21 cellular contexts compared by ENCODE assay signal in genomic region chr12:26118356-26118755, GRCh38. TPM values are rescaled to one million over a fixed set of nuclear protein-coding genes. Genes with fewer than 3 reads are reported as not detected.
DNase-seq lines count a peak whose midpoint lies in the region; ATAC-seq and TF ChIP-seq lines count a peak whose summit lies in the region.
"Had no signal": no experiment of that assay in that cellular context is flagged by ENCODE, and none has a peak within 500 bp of the region (broad histone marks: within the 10 kb centered on the region; RNA-seq: fewer than 3 reads in every experiment).

No MANE protein-coding gene starts in this region.

- H3F3A ChIP-seq in Loucy (ENCODE audit: low read depth), result no peaks in the 10 kb centered on the region; the same call in 1 of the 2 replicates

- H3K9me3 Mint-ChIP-seq in activated CD4-positive, alpha-beta memory T cell treated with anti-CD3 and anti-CD28 coated beads for 36 hours, result no peaks in the 10 kb centered on the region
- H3K9me3 Mint-ChIP-seq: nephron progenitor cell; T-helper 2 cell treated with Interferon-gamma antibody and Interleukin-4, amounts not matched to agents 5 μg/mL and 100 μg/mL, for 36 hours had no signal

- no peaks in the 10 kb centered on the region for H3K9me3 ChIP-seq in Loucy (ENCODE audit: insufficient read depth, low read depth, low read length)
- H3K9me3 ChIP-seq: BE2C, Caco-2, Peyer's patch, SK-N-SH, testis had no signal

- peak overlapping the region; percentile 32; the same call in 1 of the 2 replicates for H2AFZ ChIP-seq in Loucy (ENCODE audit: low read length)

- H4K20me1 ChIP-seq in Loucy (ENCODE audit: insufficient read depth, low read length, poor library complexity, severe bottlenecking), result no peaks in the 10 kb centered on the region

- H3K27ac Mint-ChIP-seq in activated CD4-positive, alpha-beta memory T cell treated with anti-CD3 and anti-CD28 coated beads for 36 hours, result no peak overlapping the region
- H3K27ac Mint-ChIP-seq: activated naive CD8-positive, alpha-beta T cell; nephron progenitor cell; T-helper 2 cell treated with Interferon-gamma antibody and Interleukin-4, amounts not matched to agents 5 μg/mL and 100 μg/mL, for 36 hours had no signal

- H3K9ac ChIP-seq in Loucy (ENCODE audit: low read depth, low read length, poor library complexity, severe bottlenecking), result no peak overlapping the region
- H3K9ac ChIP-seq: SK-N-SH had no signal

- no peaks in the 10 kb centered on the region for H3K79me2 ChIP-seq in Loucy (ENCODE audit: insufficient read depth, low read length)

- ATAC-seq in HG03439 (IDR thresholded peaks at IDR 0.05; ENCODE audit: unreplicated experiment), result no peak
- ATAC-seq: activated CD4-positive, CD25-positive, alpha-beta regulatory T cell treated with anti-CD3 and anti-CD28 coated beads, Interleukin-2, amount 50 U/mL, for 24 hours had no signal

- no peaks in the 10 kb centered on the region for H3K9me2 ChIP-seq in Loucy (replicated peaks; ENCODE audit: low read depth, low read length)
- H3K9me2 ChIP-seq: SK-N-SH had no signal

- H3K27me3 Mint-ChIP-seq in activated CD4-positive, alpha-beta memory T cell treated with anti-CD3 and anti-CD28 coated beads for 36 hours, result peaks cover 53% of the 10 kb centered on the region

- no peak overlapping the region for H3K4me3 ChIP-seq in Loucy (ENCODE audit: low read length, poor library complexity, severe bottlenecking)
- H3K4me3 ChIP-seq: coronary artery, Peyer's patch, testis had no signal

- H3K36me3 Mint-ChIP-seq in activated CD4-positive, alpha-beta memory T cell treated with anti-CD3 and anti-CD28 coated beads for 36 hours, result no peaks in the 10 kb centered on the region
- H3K36me3 Mint-ChIP-seq: activated naive CD8-positive, alpha-beta T cell had no signal

- H3K4me3 Mint-ChIP-seq in activated CD4-positive, alpha-beta memory T cell treated with anti-CD3 and anti-CD28 coated beads for 36 hours, result no peak overlapping the region
- H3K4me3 Mint-ChIP-seq: activated naive CD8-positive, alpha-beta T cell; nephron progenitor cell; T-helper 2 cell treated with Interferon-gamma antibody and Interleukin-4, amounts not matched to agents 5 μg/mL and 100 μg/mL, for 36 hours had no signal

- CTCF ChIA-PET in activated CD4-positive, alpha-beta memory T cell treated with anti-CD3 and anti-CD28 coated beads for 36 hours (lab: Charles Lee), result interaction anchor here (1.0 to 2.2 kb wide), 6 partner anchors 10 to 496 kb away, joined by 3 to 6 read pairs (median 4); no protein-coding TSS in a partner anchor

- peak; percentile 41 for DNase-seq in OCI-M1 (lab: John Stamatoyannopoulos, UW)
- peak; percentile 47 for DNase-seq in medulla oblongata (ENCODE audit: extremely low spot score)
- no peak for DNase-seq in substantia nigra (lab: John Stamatoyannopoulos, UW)
- DNase-seq in activated CD8-positive, alpha-beta memory T cell treated with anti-CD3 and anti-CD28 coated beads, Interleukin-2, amount 50 U/mL, for 48 hours, result no peak
- no peak for DNase-seq in activated CD4-positive, alpha-beta memory T cell treated with anti-CD3 and anti-CD28 coated beads for 36 hours
- DNase-seq: BE2C; Caco-2; mesenchymal stem cell; NCI-H1417; nephron progenitor cell; Peyer's patch; SK-N-SH; stimulated activated CD8-positive, alpha-beta memory T cell treated with anti-CD3 and anti-CD28 coated beads, Interleukin-4, amount 100 ng/mL, for 48 hours; testis had no signal

- POLR2A ChIA-PET in activated CD4-positive, alpha-beta memory T cell treated with anti-CD3 and anti-CD28 coated beads for 36 hours (lab: Charles Lee), result no interaction called here

- peaks cover 21% of the 10 kb centered on the region for H3K4me1 Mint-ChIP-seq in activated CD4-positive, alpha-beta memory T cell treated with anti-CD3 and anti-CD28 coated beads for 36 hours (ENCODE audit: low read depth)

- H3K4me2 ChIP-seq in Loucy (ENCODE audit: low read depth, low read length, poor library complexity, severe bottlenecking), result no peak overlapping the region
- H3K4me2 ChIP-seq: SK-N-SH had no signal

- H3K27ac ChIP-seq in substantia nigra (ENCODE audit: low read depth, low read length, poor library complexity, severe bottlenecking), result peak overlapping the region; percentile 59

- intact Hi-C loops in activated CD4-positive, alpha-beta memory T cell treated with anti-CD3 and anti-CD28 coated beads for 36 hours (cut with micrococcal nuclease), result no loop called here

- H3K27me3 ChIP-seq in Loucy (ENCODE audit: insufficient read depth, low read length, poor library complexity, severe bottlenecking), result peaks cover 8% of the 10 kb centered on the region
- H3K27me3 ChIP-seq: Peyer's patch, testis had no signal

- no peaks in the 10 kb centered on the region for H3K36me3 ChIP-seq in Loucy (ENCODE audit: insufficient read depth, low read length)
- H3K36me3 ChIP-seq: BE2C, Peyer's patch had no signal

- H3K4me1 ChIP-seq in Loucy (ENCODE audit: insufficient read depth, low read length, poor library complexity, severe bottlenecking), result peaks cover 16% of the 10 kb centered on the region

- TF ChIP-seq CTCF in Loucy (conservative IDR thresholded peaks at IDR 0.05; ENCODE audit: low read length), result no peak

RNA-seq across cellular contexts. Expression of gene BHLHE41, which starts 6.5 kb away (rescaled TPM):
- total RNA-seq in activated CD4-positive, alpha-beta memory T cell treated with anti-CD3 and anti-CD28 coated beads for 36 hours, result not detected
- total RNA-seq: activated CD8-positive, alpha-beta memory T cell treated with anti-CD3 and anti-CD28 coated beads for 36 hours had no signal

Comparison
In these comparisons a context has a peak if more than half of its experiments do, and no peak if none do; other contexts are left out.
1. DNase-seq: peak in OCI-M1 (single experiment) and medulla oblongata (single experiment); none in substantia nigra (0 of 49), activated CD8-positive, alpha-beta memory T cell treated with anti-CD3 and anti-CD28 coated beads, Interleukin-2, amount 50 U/mL, for 48 hours (single experiment) and activated CD4-positive, alpha-beta memory T cell treated with anti-CD3 and anti-CD28 coated beads for 36 hours (single experiment).